25 cellular contexts compared by ENCODE assay signal in the genomic region with DNA sequence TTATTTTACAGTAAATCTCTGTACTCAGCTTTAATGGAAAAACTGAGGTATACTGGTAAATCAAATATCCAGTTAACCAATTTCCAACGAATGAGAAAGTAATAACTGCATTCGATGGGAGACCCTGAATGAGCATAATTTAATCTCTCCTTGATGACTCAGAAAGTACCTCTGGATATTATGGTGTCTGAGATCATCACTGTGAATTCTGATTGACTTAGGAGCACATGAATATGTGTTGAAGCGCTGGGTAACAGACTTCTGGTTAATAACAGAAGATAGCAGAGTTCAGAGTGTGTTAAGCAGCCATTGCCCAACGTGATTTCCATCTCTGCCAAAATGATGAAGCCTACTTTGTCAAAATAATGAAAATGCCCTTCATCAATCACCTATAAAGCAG.
DNase-seq lines count a peak whose midpoint lies in the region; ATAC-seq, FAIRE-seq and TF ChIP-seq lines count a peak whose summit lies in the region.
"Had no signal": no experiment of that assay in that cellular context is flagged by ENCODE, and none has a peak within 500 bp of the region (broad histone marks: within the 10 kb centered on the region; RNA-seq: fewer than 3 reads in every experiment).

No MANE protein-coding gene starts in this region.

- no peak for TF ChIP-seq POLR2A in A549 (IDR thresholded peaks at IDR 0.05; ENCODE audit: low read length)
- TF ChIP-seq POLR2A in GM12892 (IDR thresholded peaks at IDR 0.05; ENCODE audit: low read depth, low read length), result no peak

- H3K9me3 ChIP-seq in A549, result no peaks in the 10 kb centered on the region
- H3K9me3 ChIP-seq in psoas muscle, result no peaks in the 10 kb centered on the region
- H3K9me3 ChIP-seq: heart right ventricle, prostate gland had no signal

- POLR2A ChIA-PET in A549 (lab: Yijun Ruan, JAX), result no interaction called here
- POLR2A ChIA-PET in activated CD8-positive, alpha-beta T cell treated with anti-CD3 and anti-CD28 coated beads for 36 hours (lab: Charles Lee), result no interaction called here

- TF ChIP-seq RAD21 in A549 (conservative IDR thresholded peaks at IDR 0.05 in 1 of 2, IDR thresholded peaks at IDR 0.05 in 1 of 2), result no peak

- TF ChIP-seq EP300 in A549 (IDR thresholded peaks at IDR 0.05), result no peak

- ATAC-seq in A549, result peak; percentile 44; a peak in 3 of 6 replicates
- ATAC-seq in SK-N-SH treated with all-trans-retinoic acid at 6 μM for 48 hours, result peak; percentile 56
- ATAC-seq in psoas muscle, result no peak
- ATAC-seq in activated CD8-positive, alpha-beta T cell treated with anti-CD3 and anti-CD28 coated beads for 36 hours, result no peak
- ATAC-seq: heart right ventricle had no signal

- H3K27me3 ChIP-seq in psoas muscle (ENCODE audit: insufficient read depth in 3 of 3, low read length in 2 of 3), result no peaks in the 10 kb centered on the region
- H3K27me3 ChIP-seq: BLaER1, cardiac muscle cell, heart right ventricle had no signal

- H3K4me2 ChIP-seq in A549, result peak overlapping the region; percentile 58
- H3K4me2 ChIP-seq: BLaER1 had no signal

- H3K27ac ChIP-seq in A549, result peak overlapping the region; percentile 66 to 82
- no peak overlapping the region for H3K27ac ChIP-seq in psoas muscle
- H3K27ac ChIP-seq: BLaER1, cardiac muscle cell, prostate gland had no signal

- FAIRE-seq in A549 (lab: Jason Lieb, UNC) (no peak), GM12892 (lab: Jason Lieb, UNC) (no peak)
- FAIRE-seq: GM18507, H54 had no signal

- H3K9me3 Mint-ChIP-seq in activated CD8-positive, alpha-beta T cell treated with anti-CD3 and anti-CD28 coated beads for 36 hours, result no peaks in the 10 kb centered on the region
- H3K9me3 Mint-ChIP-seq: dendritic cell treated with granulocyte-macrophage colony-stimulating factor and Interleukin-4, amounts not matched to agents 40 ng/mL and 50 ng/mL, for 4 days had no signal

- intact Hi-C loops in psoas muscle (cut with DNase I), result no loop called here
- intact Hi-C loops in activated CD8-positive, alpha-beta T cell treated with anti-CD3 and anti-CD28 coated beads for 36 hours (cut with micrococcal nuclease), result no loop called here

- no peak overlapping the region for H3K27ac Mint-ChIP-seq in activated CD8-positive, alpha-beta T cell treated with anti-CD3 and anti-CD28 coated beads for 36 hours
- H3K27ac Mint-ChIP-seq: activated CD4-positive, alpha-beta memory T cell treated with anti-CD3 and anti-CD28 coated beads, Interleukin-2, amount 10 ng/mL, durations not matched to agents 7 days and 5 days; dendritic cell treated with granulocyte-macrophage colony-stimulating factor and Interleukin-4, amounts not matched to agents 40 ng/mL and 50 ng/mL, for 4 days had no signal

- H3K36me3 ChIP-seq in psoas muscle (ENCODE audit: insufficient read depth in 1 of 2, low read depth in 1 of 2), result peaks cover 5 to 92% of the 10 kb centered on the region in 2 donors
- H3K36me3 ChIP-seq: prostate gland had no signal

- DNase-seq in A549 (ENCODE audit: low read depth in 1 of 2, low spot score in 1 of 2), result peak in 1 of 2 experiments; percentile 52
- DNase-seq in HT1080 (ENCODE audit: low read depth), result peak; percentile 61
- peak; percentile 59 for DNase-seq in glomerular visceral epithelial cell (ENCODE audit: extremely low spot score)
- no peak for DNase-seq in psoas muscle
- no peak for DNase-seq in SKM-1 (lab: John Stamatoyannopoulos, UW; ENCODE audit: unreplicated experiment)
- no peak for DNase-seq in activated CD8-positive, alpha-beta T cell treated with anti-CD3 and anti-CD28 coated beads for 36 hours
- DNase-seq in GM12892 (ENCODE audit: insufficient read length), result no peak
- DNase-seq: activated CD4-positive, alpha-beta memory T cell treated with anti-CD3 and anti-CD28 coated beads, Interleukin-2, amount 10 ng/mL, durations not matched to agents 7 days and 5 days; activated effector memory CD4-positive, alpha-beta T cell treated with anti-CD3 and anti-CD28 coated beads, Interleukin-2, amount 50 U/mL, for 16 hours; activated T-cell treated with anti-CD3 and anti-CD28 coated beads for 4 hours; COR-L47; heart right ventricle; NCI-H1694 treated with DMSO at 0.1 percent for 48 hours; NCI-H2227 treated with DMSO at 0.1 percent for 48 hours; NCI-H774; stimulated activated CD4-positive, alpha-beta T cell treated with anti-CD3 and anti-CD28 coated beads, Interleukin-1b, Interleukin-23, amount 100 ng/mL, for 48 hours; substantia nigra had no signal

- peaks cover 6% of the 10 kb centered on the region for H3K4me1 Mint-ChIP-seq in activated CD8-positive, alpha-beta T cell treated with anti-CD3 and anti-CD28 coated beads for 36 hours (ENCODE audit: low read depth)

- H3K4me3 ChIP-seq in A549 (no peak overlapping the region), psoas muscle (no peak overlapping the region)
- H3K4me3 ChIP-seq: BLaER1, cardiac muscle cell, heart right ventricle, prostate gland had no signal

- WGBS in A549 (ENCODE audit: missing lambda C conversion rate), result 22% methylated on average over 4 of the region's 4 CpGs
- WGBS in psoas muscle, 3 donors, result 69 to 76% (median 74%) methylated on average over 4 of the region's 4 CpGs

- H3K36me3 Mint-ChIP-seq in activated CD8-positive, alpha-beta T cell treated with anti-CD3 and anti-CD28 coated beads for 36 hours (ENCODE audit: low read depth), result no peaks in the 10 kb centered on the region
- H3K36me3 Mint-ChIP-seq: IgD-negative memory B cell had no signal

- H3K4me1 ChIP-seq in A549, result peaks cover 50% of the 10 kb centered on the region
- H3K4me1 ChIP-seq in psoas muscle, result no peaks in the 10 kb centered on the region
- H3K4me1 ChIP-seq: BLaER1, prostate gland had no signal

- no peak overlapping the region for H3K4me3 Mint-ChIP-seq in activated CD8-positive, alpha-beta T cell treated with anti-CD3 and anti-CD28 coated beads for 36 hours
- H3K4me3 Mint-ChIP-seq: activated CD4-positive, alpha-beta memory T cell treated with anti-CD3 and anti-CD28 coated beads, Interleukin-2, amount 10 ng/mL, durations not matched to agents 7 days and 5 days; dendritic cell treated with granulocyte-macrophage colony-stimulating factor and Interleukin-4, amounts not matched to agents 40 ng/mL and 50 ng/mL, for 4 days; IgD-negative memory B cell had no signal

- CTCF ChIA-PET in A549 (lab: Yijun Ruan, JAX), result interaction anchor here (0.7 to 2.0 kb wide), 4 partner anchors 14 to 1421 kb away, joined by 3 to 9 read pairs (median 4); no protein-coding TSS in a partner anchor
- CTCF ChIA-PET in activated CD8-positive, alpha-beta T cell treated with anti-CD3 and anti-CD28 coated beads for 36 hours (lab: Charles Lee), result no interaction called here

- H3K27me3 Mint-ChIP-seq in activated CD8-positive, alpha-beta T cell treated with anti-CD3 and anti-CD28 coated beads for 36 hours, result no peaks in the 10 kb centered on the region
- H3K27me3 Mint-ChIP-seq: activated CD4-positive, alpha-beta memory T cell treated with anti-CD3 and anti-CD28 coated beads, Interleukin-2, amount 10 ng/mL, durations not matched to agents 7 days and 5 days; dendritic cell treated with granulocyte-macrophage colony-stimulating factor and Interleukin-4, amounts not matched to agents 40 ng/mL and 50 ng/mL, for 4 days had no signal

- no peak for TF ChIP-seq CTCF in A549 (IDR thresholded peaks at IDR 0.05)
- no peak for TF ChIP-seq CTCF in psoas muscle (IDR thresholded peaks at IDR 0.05)
- TF ChIP-seq CTCF in activated CD8-positive, alpha-beta T cell treated with anti-CD3 and anti-CD28 coated beads for 36 hours (IDR thresholded peaks at IDR 0.05), result no peak

TF ChIP-seq in A549, 52 proteins besides CTCF, POLR2A, EP300 and RAD21:
- TF ChIP-seq BHLHE40 (IDR thresholded peaks at IDR 0.05; ENCODE audit: low read depth, low read length) (no peak), CEBPB (IDR thresholded peaks at IDR 0.05) (peak in 1 of 2 experiments; percentile 23; a peak in 1 of 4 replicates), FOSL2 (IDR thresholded peaks at IDR 0.05) (peak; percentile 38; the same call in 1 of the 2 replicates), FOSL2 (CRISPR knock-in tag; IDR thresholded peaks at IDR 0.05) (peak; percentile 60)

TF ChIP-seq in SK-N-SH treated with all-trans-retinoic acid at 6 μM for 48 hours, 23 proteins besides CTCF, POLR2A, EP300 and RAD21 (continues in another document):
- no peak for TF ChIP-seq CSRNP3 (CRISPR knock-in tag; IDR thresholded peaks at IDR 0.05)
- TF ChIP-seq TCF4 (CRISPR knock-in tag; IDR thresholded peaks at IDR 0.05; ENCODE audit: borderline replicate concordance), result no peak
- TF ChIP-seq ZNF8 (CRISPR knock-in tag; IDR thresholded peaks at IDR 0.05), result no peak
- TF ChIP-seq ZC3H10 (CRISPR knock-in tag; IDR thresholded peaks at IDR 0.05), result 0 out of 2 replicates have a peak, but pooled peaks have one; percentile 39
- TF ChIP-seq ISL1 (CRISPR knock-in tag; IDR thresholded peaks at IDR 0.05), result peak; percentile 77
- TF ChIP-seq OSR1 (CRISPR knock-in tag; IDR thresholded peaks at IDR 0.05), result no peak
- TF ChIP-seq, protein P1, sequence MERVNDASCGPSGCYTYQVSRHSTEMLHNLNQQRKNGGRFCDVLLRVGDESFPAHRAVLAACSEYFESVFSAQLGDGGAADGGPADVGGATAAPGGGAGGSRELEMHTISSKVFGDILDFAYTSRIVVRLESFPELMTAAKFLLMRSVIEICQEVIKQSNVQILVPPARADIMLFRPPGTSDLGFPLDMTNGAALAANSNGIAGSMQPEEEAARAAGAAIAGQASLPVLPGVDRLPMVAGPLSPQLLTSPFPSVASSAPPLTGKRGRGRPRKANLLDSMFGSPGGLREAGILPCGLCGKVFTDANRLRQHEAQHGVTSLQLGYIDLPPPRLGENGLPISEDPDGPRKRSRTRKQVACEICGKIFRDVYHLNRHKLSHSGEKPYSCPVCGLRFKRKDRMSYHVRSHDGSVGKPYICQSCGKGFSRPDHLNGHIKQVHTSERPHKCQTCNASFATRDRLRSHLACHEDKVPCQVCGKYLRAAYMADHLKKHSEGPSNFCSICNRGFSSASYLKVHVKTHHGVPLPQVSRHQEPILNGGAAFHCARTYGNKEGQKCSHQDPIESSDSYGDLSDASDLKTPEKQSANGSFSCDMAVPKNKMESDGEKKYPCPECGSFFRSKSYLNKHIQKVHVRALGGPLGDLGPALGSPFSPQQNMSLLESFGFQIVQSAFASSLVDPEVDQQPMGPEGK (CRISPR knock-in tag; IDR thresholded peaks at IDR 0.05; ENCODE audit: borderline replicate concordance), result no peak

Comparison
In these comparisons a context has a peak if more than half of its experiments do, and no peak if none do; other contexts are left out.
1. ATAC-seq: peak in A549 (2 of 2) and SK-N-SH treated with all-trans-retinoic acid at 6 μM for 48 hours (single experiment); none in psoas muscle (0 of 4) and activated CD8-positive, alpha-beta T cell treated with anti-CD3 and anti-CD28 coated beads for 36 hours (single experiment).
2. DNase-seq: peak in HT1080 (single experiment) and glomerular visceral epithelial cell (single experiment); none in psoas muscle (0 of 2), SKM-1 (single experiment), activated CD8-positive, alpha-beta T cell treated with anti-CD3 and anti-CD28 coated beads for 36 hours (single experiment) and GM12892 (single experiment).